ENCODE assay signal across 8 cellular contexts in the genomic region with DNA sequence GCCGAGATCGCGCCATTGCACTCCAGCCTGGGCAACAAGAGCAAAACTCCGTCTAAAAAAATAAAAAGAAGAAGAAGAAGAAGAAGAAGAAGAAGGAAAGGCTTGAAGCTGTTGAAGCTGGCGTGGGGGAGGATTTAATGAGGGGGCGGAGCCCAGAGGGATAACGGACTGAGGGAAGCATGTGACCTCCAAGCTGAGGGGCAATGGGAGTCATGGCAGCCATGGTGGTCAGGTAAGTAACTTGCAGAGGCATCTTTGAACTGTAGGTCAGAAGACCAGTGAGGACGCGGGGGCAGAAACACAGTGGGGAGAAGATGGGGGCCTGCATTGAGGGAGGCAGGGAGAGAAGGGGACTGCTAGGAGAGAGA. TPM values are rescaled to one million over a fixed set of nuclear protein-coding genes. Genes with fewer than 3 reads are reported as not detected.
DNase-seq lines count a peak whose midpoint lies in the region; ATAC-seq and TF ChIP-seq lines count a peak whose summit lies in the region.

No MANE protein-coding gene starts in this region.

- H3K27me3 Mint-ChIP-seq in activated T-cell treated with anti-CD3 and anti-CD28 coated beads, Interleukin-2, amount 50 U/mL, for 72 hours (ENCODE audit: low read depth): peaks cover 10% of the 10 kb centered on the region

- H3K79me2 ChIP-seq in DOHH2 (ENCODE audit: control insufficient read depth, low read length) (no peaks in the 10 kb centered on the region), Karpas-422 (ENCODE audit: low read length) (no peaks in the 10 kb centered on the region)

- H3K4me3 Mint-ChIP-seq in activated T-cell treated with anti-CD3 and anti-CD28 coated beads, Interleukin-2, amount 50 U/mL, for 72 hours: peak overlapping the region; percentile 88 to 93

- no peaks in the 10 kb centered on the region for H3F3A ChIP-seq in DOHH2 (ENCODE audit: control insufficient read depth, insufficient read depth)

- H3K27ac ChIP-seq in DOHH2 (ENCODE audit: low read depth, low read length): peak overlapping the region; percentile 49
- H3K27ac ChIP-seq in Karpas-422 (ENCODE audit: low read length): 0 out of 2 replicates have a peak overlapping the region, but pooled peaks have one; percentile 7

- TF ChIP-seq POLR2A in GM18505 (IDR thresholded peaks at IDR 0.05; ENCODE audit: borderline replicate concordance, extremely low read depth, insufficient read depth, insufficient read length): no peak

- DNase-seq in Karpas-422 (peak; percentile 82), iPS-NIHi7 (ENCODE audit: extremely low spot score) (peak; percentile 68), GOT3 (lab: John Stamatoyannopoulos, UW) (no peak)
- DNase-seq in activated T-cell treated with anti-CD3 and anti-CD28 coated beads, Interleukin-2, amount 50 U/mL, for 72 hours: no peak

- H3K4me1 Mint-ChIP-seq in activated T-cell treated with anti-CD3 and anti-CD28 coated beads, Interleukin-2, amount 50 U/mL, for 72 hours (ENCODE audit: low read depth): peaks cover 37% of the 10 kb centered on the region

- peak overlapping the region; percentile 76 for H3K4me3 ChIP-seq in DOHH2 (ENCODE audit: low read length)
- H3K4me3 ChIP-seq in Karpas-422 (ENCODE audit: low read length): peak overlapping the region; percentile 70

- H3K9me3 Mint-ChIP-seq in activated T-cell treated with anti-CD3 and anti-CD28 coated beads, Interleukin-2, amount 50 U/mL, for 72 hours: no peaks in the 10 kb centered on the region

- H3K36me3 ChIP-seq in DOHH2 (ENCODE audit: control insufficient read depth, low read length) (no peaks in the 10 kb centered on the region), Karpas-422 (ENCODE audit: insufficient read depth, low read length) (no peaks in the 10 kb centered on the region)

- H3K9me3 ChIP-seq in DOHH2 (ENCODE audit: control insufficient read depth, insufficient read depth, low read length): no peaks in the 10 kb centered on the region
- H3K9me3 ChIP-seq in Karpas-422 (ENCODE audit: low read length): no peaks in the 10 kb centered on the region

- TF ChIP-seq CTCF in DOHH2 (IDR thresholded peaks at IDR 0.05; ENCODE audit: low read depth, low read length, poor library complexity, severe bottlenecking): no peak

- H2AFZ ChIP-seq in Karpas-422 (ENCODE audit: low read length): peak overlapping the region; percentile 90

- H3K4me1 ChIP-seq in DOHH2 (ENCODE audit: control insufficient read depth, low read length) (peaks cover 16% of the 10 kb centered on the region), Karpas-422 (ENCODE audit: low read length) (peaks cover 19% of the 10 kb centered on the region)

- H4K20me1 ChIP-seq in DOHH2 (ENCODE audit: control insufficient read depth, insufficient read depth, low read depth, low read length): no peaks in the 10 kb centered on the region
- no peaks in the 10 kb centered on the region for H4K20me1 ChIP-seq in Karpas-422 (ENCODE audit: insufficient read depth, low read depth, low read length)

- no peaks in the 10 kb centered on the region for H3K9me2 ChIP-seq in DOHH2 (replicated peaks; ENCODE audit: control insufficient read depth, low read length)
- H3K9me2 ChIP-seq in Karpas-422 (replicated peaks; ENCODE audit: insufficient read depth, low read length): no peaks in the 10 kb centered on the region

- H3K4me2 ChIP-seq in DOHH2 (ENCODE audit: low read length): peak overlapping the region; percentile 75
- H3K4me2 ChIP-seq in Karpas-422 (ENCODE audit: low read depth, low read length, poor library complexity, severe bottlenecking): peak overlapping the region; percentile 83

- H3K9ac ChIP-seq in Karpas-422 (ENCODE audit: low read length): peak overlapping the region; percentile 75

- ATAC-seq in activated T-cell treated with anti-CD3 and anti-CD28 coated beads, Interleukin-2, amount 50 U/mL, for 72 hours (replicated peaks in 1 of 2): no peak
- ATAC-seq in GM18519 (IDR thresholded peaks at IDR 0.05; ENCODE audit: low FRiP score, unreplicated experiment) (no peak), HG03097 (IDR thresholded peaks at IDR 0.05; ENCODE audit: low FRiP score, unreplicated experiment) (no peak), GM18505 (IDR thresholded peaks at IDR 0.05; ENCODE audit: unreplicated experiment) (no peak)

- H3K27ac Mint-ChIP-seq in activated T-cell treated with anti-CD3 and anti-CD28 coated beads, Interleukin-2, amount 50 U/mL, for 72 hours: peak overlapping the region; percentile 85

- no peaks in the 10 kb centered on the region for H3K36me3 Mint-ChIP-seq in activated T-cell treated with anti-CD3 and anti-CD28 coated beads, Interleukin-2, amount 50 U/mL, for 72 hours (ENCODE audit: insufficient read depth in 2 of 2)

- peaks cover 7% of the 10 kb centered on the region; the same call in 1 of the 2 replicates for H3K27me3 ChIP-seq in DOHH2 (ENCODE audit: control insufficient read depth, low read length)
- no peaks in the 10 kb centered on the region for H3K27me3 ChIP-seq in Karpas-422 (ENCODE audit: low read length)

RNA-seq across cellular contexts. Expression of gene TMEM160, which starts 13.3 kb away (rescaled TPM):
- total RNA-seq in Karpas-422 (2014; rRNA removed; shearing (Covaris generic); ENCODE audit: low replicate concordance): 35.8 and 67.5 TPM in 2 replicates
- total RNA-seq in activated T-cell treated with anti-CD3 and anti-CD28 coated beads, Interleukin-2, amount 50 U/mL, for 72 hours: 10 to 100 TPM; 30.8 TPM

RNA-seq across cellular contexts. Expression of gene NPAS1, which starts 15.5 kb away (rescaled TPM):
- total RNA-seq in Karpas-422 (2014; rRNA removed; shearing (Covaris generic); ENCODE audit: low replicate concordance): 4.8 and 5.7 TPM in 2 replicates
- total RNA-seq in activated T-cell treated with anti-CD3 and anti-CD28 coated beads, Interleukin-2, amount 50 U/mL, for 72 hours: 1 to 10 TPM in 1 of 2 donors, under 1 TPM in 1; 0.55 to 1.1 TPM

Comparison
In these comparisons a context has a peak if more than half of its experiments do, and no peak if none do; other contexts are left out.
1. DNase-seq: peak in Karpas-422 (single experiment) and iPS-NIHi7 (single experiment); none in activated T-cell treated with anti-CD3 and anti-CD28 coated beads, Interleukin-2, amount 50 U/mL, for 72 hours (0 of 2) and GOT3 (single experiment).